ENCODE assay signal across 8 cellular contexts in genomic region chr2:202034249-202035088, GRCh38. TPM values are rescaled to one million over a fixed set of nuclear protein-coding genes. Genes with fewer than 3 reads are reported as not detected.
DNase-seq lines count a peak whose midpoint lies in the region; ATAC-seq and TF ChIP-seq lines count a peak whose summit lies in the region.

No MANE protein-coding gene starts in this region.

- H3F3A ChIP-seq in GM23248 (ENCODE audit: insufficient read depth): peaks cover 39% of the 10 kb centered on the region

- H3K36me3 ChIP-seq in GM23248 (ENCODE audit: low read depth) (no peaks in the 10 kb centered on the region), MG63 (no peaks in the 10 kb centered on the region; the same call in 1 of the 2 replicates), neutrophil (no peaks in the 10 kb centered on the region)

- H2AFZ ChIP-seq in GM23248: peak overlapping the region; percentile 63

- 1% methylated on average over 66 to 101 of the region's 105 CpGs for WGBS in GM23248 (ENCODE audit: low coverage in 1 of 2, low lambda C conversion rate in 2 of 2, missing lambda C conversion rate in 2 of 2), 2 experiments

- peaks cover 49% of the 10 kb centered on the region for H3K79me2 ChIP-seq in GM23248 (ENCODE audit: insufficient read depth)

- no peaks in the 10 kb centered on the region for H3K9me3 Mint-ChIP-seq in activated T-cell treated with anti-CD3 and anti-CD28 coated beads, Interleukin-2, amount 50 U/mL, for 4 hours

- peaks cover 23% of the 10 kb centered on the region for H3K27me3 Mint-ChIP-seq in activated T-cell treated with anti-CD3 and anti-CD28 coated beads, Interleukin-2, amount 50 U/mL, for 4 hours (ENCODE audit: low read depth)

- no peaks in the 10 kb centered on the region for H3K9me3 ChIP-seq in GM23248 (ENCODE audit: low read depth)
- no peaks in the 10 kb centered on the region for H3K9me3 ChIP-seq in MG63
- no peaks in the 10 kb centered on the region for H3K9me3 ChIP-seq in neutrophil

- H3K4me3 Mint-ChIP-seq in activated T-cell treated with anti-CD3 and anti-CD28 coated beads, Interleukin-2, amount 50 U/mL, for 4 hours: peak overlapping the region; percentile 83

- in situ Hi-C loops in GM23248 (cut with MboI): loop anchor here (5.0 to 10.0 kb wide), 2 partner anchors 133 to 180 kb away; no protein-coding TSS in a partner anchor

- H3K4me3 ChIP-seq in GM23248: peak overlapping the region; percentile 80
- H3K4me3 ChIP-seq in MG63: peak overlapping the region; percentile 61
- peak overlapping the region; percentile 79 for H3K4me3 ChIP-seq in fibroblast of the aortic adventitia (ENCODE audit: low read depth, low read length)
- H3K4me3 ChIP-seq in neutrophil (ENCODE audit: low read depth in 1 of 2, low read length in 1 of 2): peak overlapping the region; percentile 74 to 82

- no peak for TF ChIP-seq CTCF in fibroblast of the aortic adventitia (IDR thresholded peaks at IDR 0.05; ENCODE audit: insufficient read depth, low read length)
- no peak for TF ChIP-seq CTCF in neutrophil (IDR thresholded peaks at IDR 0.05)

- peak; percentile 53 for DNase-seq in EL
- peak; percentile 83 for DNase-seq in GM23248
- DNase-seq in MG63: peak; percentile 48
- no peak for DNase-seq in activated T-cell treated with anti-CD3 and anti-CD28 coated beads, Interleukin-2, amount 50 U/mL, for 4 hours
- DNase-seq in fibroblast of the aortic adventitia (ENCODE audit: low read depth): peak; percentile 50
- DNase-seq in KG1 (lab: John Stamatoyannopoulos, UW): no peak

- H3K27ac ChIP-seq in GM23248 (peak overlapping the region; percentile 83), neutrophil (no peak overlapping the region)

- peaks cover 11% of the 10 kb centered on the region for H3K4me1 Mint-ChIP-seq in activated T-cell treated with anti-CD3 and anti-CD28 coated beads, Interleukin-2, amount 50 U/mL, for 4 hours (ENCODE audit: low read depth)

- H3K9ac ChIP-seq in GM23248: peak overlapping the region; percentile 86

- peaks cover 35% of the 10 kb centered on the region for H3K4me1 ChIP-seq in GM23248 (ENCODE audit: insufficient read depth)
- peaks cover 25 to 28% of the 10 kb centered on the region in 2 experiments for H3K4me1 ChIP-seq in neutrophil (ENCODE audit: control insufficient read depth in 1 of 2, insufficient read depth in 1 of 2, low read depth in 1 of 2, low read length in 1 of 2)

- H3K9me2 ChIP-seq in GM23248 (ENCODE audit: insufficient read depth): no peaks in the 10 kb centered on the region

- no peaks in the 10 kb centered on the region for H4K20me1 ChIP-seq in GM23248 (ENCODE audit: insufficient read depth)

- peak; percentile 19 to 33 for ATAC-seq in activated T-cell treated with anti-CD3 and anti-CD28 coated beads, Interleukin-2, amount 50 U/mL, for 4 hours
- no peak for ATAC-seq in GM19463 (IDR thresholded peaks at IDR 0.05; ENCODE audit: unreplicated experiment)

- no peaks in the 10 kb centered on the region for H3K36me3 Mint-ChIP-seq in activated T-cell treated with anti-CD3 and anti-CD28 coated beads, Interleukin-2, amount 50 U/mL, for 4 hours (ENCODE audit: insufficient read depth)

- H3K27me3 ChIP-seq in GM23248 (replicated peaks; ENCODE audit: insufficient read depth) (no peaks in the 10 kb centered on the region), MG63 (no peaks in the 10 kb centered on the region), neutrophil (peaks cover 100% of the 10 kb centered on the region)

- H3K4me2 ChIP-seq in GM23248 (ENCODE audit: unreplicated experiment): peak overlapping the region; percentile 96

RNA-seq across cellular contexts. Expression of gene FZD7, which starts 0.8 kb away (rescaled TPM):
- 53.7 and 56.4 TPM in 2 replicates for total RNA-seq in GM23248 (2014; rRNA removed; shearing (Covaris generic))
- polyA plus RNA-seq in GM23248 (2016; fragmentation: Nextera tagmentation; extraction: Ambion mirVana): 19.3 and 19.4 TPM in 2 replicates
- 15.6 and 23.6 TPM in 2 replicates for total RNA-seq in MG63 (2014; rRNA removed; shearing (Covaris generic); ENCODE audit: low replicate concordance)
- under 1 TPM; 0.20 to 0.41 (median 0.29) TPM for total RNA-seq in activated T-cell treated with anti-CD3 and anti-CD28 coated beads, Interleukin-2, amount 50 U/mL, for 4 hours
- total RNA-seq in fibroblast of the aortic adventitia (ENCODE audit: low replicate concordance): 35.8 and 40.4 TPM in 2 replicates

RNA-seq across cellular contexts. Expression of gene KIAA2012, which starts 38.6 kb away (rescaled TPM):
- total RNA-seq in GM23248 (2014; rRNA removed; shearing (Covaris generic)): not detected in 2 replicates
- 0.13 and 0.18 TPM in 2 replicates for polyA plus RNA-seq in GM23248 (2016; fragmentation: Nextera tagmentation; extraction: Ambion mirVana)
- not detected in 2 replicates for total RNA-seq in MG63 (2014; rRNA removed; shearing (Covaris generic); ENCODE audit: low replicate concordance)
- not detected for total RNA-seq in activated T-cell treated with anti-CD3 and anti-CD28 coated beads, Interleukin-2, amount 50 U/mL, for 4 hours
- total RNA-seq in fibroblast of the aortic adventitia (ENCODE audit: low replicate concordance): not detected in 2 replicates

Comparison
In these comparisons a context has a peak if more than half of its experiments do, and no peak if none do; other contexts are left out.
1. DNase-seq: peak in EL (single experiment), GM23248 (single experiment), MG63 (single experiment) and fibroblast of the aortic adventitia (single experiment); none in activated T-cell treated with anti-CD3 and anti-CD28 coated beads, Interleukin-2, amount 50 U/mL, for 4 hours (single experiment) and KG1 (single experiment).
2. RNA of gene FZD7, which starts 0.8 kb away (total RNA-seq): 53.7 to 56.4 TPM in GM23248, 35.8 to 40.4 TPM in fibroblast of the aortic adventitia and 15.6 to 23.6 TPM in MG63; 0.20 to 0.41 TPM in activated T-cell treated with anti-CD3 and anti-CD28 coated beads, Interleukin-2, amount 50 U/mL, for 4 hours; every median in the first group is over 10 times any median in the second.
3. Peak in every context shown above with its lines, with median percentiles within 50 percentile points of each other: H3K4me3 ChIP-seq.